In genomic region chr3:120323761-120324160, GRCh38 we compare ENCODE assay signal across 9 cellular contexts. TPM values are rescaled to one million over a fixed set of nuclear protein-coding genes. Genes with fewer than 3 reads are reported as not detected.
DNase-seq lines count a peak whose midpoint lies in the region; ATAC-seq and TF ChIP-seq lines count a peak whose summit lies in the region.
"Not testable (repeated sequence)": the region's sequence is repeated elsewhere in the genome, so short reads cannot be mapped to it uniquely, and the experiment has no call there.
"Had no signal": no experiment of that assay in that cellular context is flagged by ENCODE, and none has a peak within 500 bp of the region (broad histone marks: within the 10 kb centered on the region; RNA-seq: fewer than 3 reads in every experiment).

No MANE protein-coding gene starts in this region.

- H3K4me1 ChIP-seq in psoas muscle: not testable (repeated sequence)

- H3K27me3 Mint-ChIP-seq in activated T-helper 17 cell treated with anti-CD3 and anti-CD28 coated beads, Interleukin-2, amount 50 U/mL, for 72 hours: not testable (repeated sequence)

- not testable (repeated sequence) for H3K9me3 ChIP-seq in psoas muscle

- not testable (repeated sequence) for H3K4me3 ChIP-seq in brain microvascular endothelial cell (ENCODE audit: low read depth, low read length); fibroblast of the aortic adventitia (ENCODE audit: low read depth, low read length); psoas muscle

- not testable (repeated sequence) for H3K4me3 Mint-ChIP-seq in activated T-helper 17 cell treated with anti-CD3 and anti-CD28 coated beads, Interleukin-2, amount 50 U/mL, for 72 hours

- WGBS in psoas muscle, 3 donors: 72 to 76% (median 75%) methylated on average over 4 of the region's 4 CpGs

- not testable (repeated sequence) for H3K27ac Mint-ChIP-seq in activated T-helper 17 cell treated with anti-CD3 and anti-CD28 coated beads, Interleukin-2, amount 50 U/mL, for 72 hours

- H3K36me3 ChIP-seq in brain microvascular endothelial cell (replicated peaks): not testable (repeated sequence)
- H3K36me3 ChIP-seq in psoas muscle (ENCODE audit: insufficient read depth in 1 of 2, low read depth in 1 of 2): peaks cover 0 to 21% of the 10 kb centered on the region in 2 donors

- peak; percentile 2 for DNase-seq in ACHN
- peak; percentile 10 for DNase-seq in LHCN-M2 (ENCODE audit: low read depth)
- peak; percentile 29 for DNase-seq in activated CD4-positive, alpha-beta T cell treated with anti-CD3 and anti-CD28 coated beads for 48 hours
- peak; percentile 75 for DNase-seq in brain microvascular endothelial cell
- peak; percentile 24 for DNase-seq in fibroblast of the aortic adventitia (ENCODE audit: low read depth)
- not testable (repeated sequence) for DNase-seq in psoas muscle; stimulated activated naive CD8-positive, alpha-beta T cell treated with anti-CD3 and anti-CD28 coated beads, Interleukin-15, Interleukin-2, amounts not matched to agents 100 U/mL and 50 U/mL, for 24 hours

- peak overlapping the region; percentile 54 for H3K27ac ChIP-seq in brain microvascular endothelial cell
- H3K27ac ChIP-seq in psoas muscle: not testable (repeated sequence)

- H3K9me3 Mint-ChIP-seq in activated T-helper 17 cell treated with anti-CD3 and anti-CD28 coated beads, Interleukin-2, amount 50 U/mL, for 72 hours: not testable (repeated sequence)

- ATAC-seq in activated T-helper 17 cell treated with anti-CD3 and anti-CD28 coated beads, Interleukin-2, amount 50 U/mL, for 72 hours (replicated peaks): peak; percentile 53
- peak; percentile 37 to 83 (median 68) for ATAC-seq in psoas muscle
- ATAC-seq in stimulated activated naive CD8-positive, alpha-beta T cell treated with anti-CD3 and anti-CD28 coated beads, Interleukin-15, Interleukin-2, amounts not matched to agents 100 U/mL and 50 U/mL, for 24 hours: peak; percentile 71

- peaks cover 62% of the 10 kb centered on the region for H3K36me3 Mint-ChIP-seq in activated T-helper 17 cell treated with anti-CD3 and anti-CD28 coated beads, Interleukin-2, amount 50 U/mL, for 72 hours (ENCODE audit: low read depth)

- TF ChIP-seq CTCF in brain microvascular endothelial cell (IDR thresholded peaks at IDR 0.05; ENCODE audit: low read depth, low read length, missing control alignments); fibroblast of the aortic adventitia (IDR thresholded peaks at IDR 0.05; ENCODE audit: insufficient read depth, low read length); psoas muscle (IDR thresholded peaks at IDR 0.05): not testable (repeated sequence)

- in situ Hi-C loops in ACHN (cut with HindIII; ENCODE audit: low pct_ligation_motif_present, low pct_unique_long_range_greater_than_20kb, low sequenced_read_pairs); brain microvascular endothelial cell (cut with HindIII; ENCODE audit: low pct_ligation_motif_present, low sequenced_read_pairs): not testable (repeated sequence)

- not testable (repeated sequence) for H3K4me1 Mint-ChIP-seq in activated T-helper 17 cell treated with anti-CD3 and anti-CD28 coated beads, Interleukin-2, amount 50 U/mL, for 72 hours

- intact Hi-C loops in psoas muscle (cut with DNase I): not testable (repeated sequence)

- H3K27me3 ChIP-seq in brain microvascular endothelial cell (replicated peaks); psoas muscle (ENCODE audit: insufficient read depth in 3 of 3, low read length in 2 of 3): not testable (repeated sequence)

RNA-seq across cellular contexts. Expression of gene LRRC58, which starts 25.4 kb away (rescaled TPM):
- total RNA-seq in LHCN-M2 (2014; rRNA removed): 34.2 and 35.1 TPM in 2 replicates
- polyA plus RNA-seq in LHCN-M2 (2012): 3.9 TPM
- total RNA-seq in activated T-helper 17 cell treated with anti-CD3 and anti-CD28 coated beads, Interleukin-2, amount 50 U/mL, for 72 hours: 10 to 100 TPM; 20.1 to 33.8 TPM
- 39.5 and 56.1 TPM in 2 replicates for total RNA-seq in fibroblast of the aortic adventitia (ENCODE audit: low replicate concordance)
- total RNA-seq in psoas muscle: 1 to 10 TPM; 5.7 to 8.4 (median 6.9) TPM
- polyA plus RNA-seq in psoas muscle: 10 to 100 TPM in 1 of 3 donors, 1 to 10 TPM in 2; 3.4 to 13.2 (median 6.8) TPM

RNA-seq across cellular contexts. Expression of gene GPR156, which starts 38.7 kb away (rescaled TPM):
- total RNA-seq in LHCN-M2 (2014; rRNA removed) (1.5 TPM in 2 replicates), fibroblast of the aortic adventitia (ENCODE audit: low replicate concordance) (0.90 and 4.0 TPM in 2 replicates), psoas muscle (under 1 TPM in 2 of 4 donors, not detected in 2; 0.36 to 0.43 TPM)
- 0.41 TPM for polyA plus RNA-seq in LHCN-M2 (2012)
- under 1 TPM in 1 of 2 donors, not detected in 1; 0.24 TPM for total RNA-seq in activated T-helper 17 cell treated with anti-CD3 and anti-CD28 coated beads, Interleukin-2, amount 50 U/mL, for 72 hours
- under 1 TPM in 2 of 3 donors, not detected in 1; 0.01 to 0.05 TPM for polyA plus RNA-seq in psoas muscle
- polyA plus RNA-seq: CD14-positive monocyte had no signal
